Comparison of ENCODE assay signal across 1 cellular context in genomic region chr2:175676813-175677212, GRCh38.
TF ChIP-seq lines count a peak whose summit lies in the region.

No MANE protein-coding gene starts in this region.

TF ChIP-seq in K562, 482 proteins besides CTCF, POLR2A, EP300 and RAD21 (continued from another document):
- TF ChIP-seq, protein P1, sequence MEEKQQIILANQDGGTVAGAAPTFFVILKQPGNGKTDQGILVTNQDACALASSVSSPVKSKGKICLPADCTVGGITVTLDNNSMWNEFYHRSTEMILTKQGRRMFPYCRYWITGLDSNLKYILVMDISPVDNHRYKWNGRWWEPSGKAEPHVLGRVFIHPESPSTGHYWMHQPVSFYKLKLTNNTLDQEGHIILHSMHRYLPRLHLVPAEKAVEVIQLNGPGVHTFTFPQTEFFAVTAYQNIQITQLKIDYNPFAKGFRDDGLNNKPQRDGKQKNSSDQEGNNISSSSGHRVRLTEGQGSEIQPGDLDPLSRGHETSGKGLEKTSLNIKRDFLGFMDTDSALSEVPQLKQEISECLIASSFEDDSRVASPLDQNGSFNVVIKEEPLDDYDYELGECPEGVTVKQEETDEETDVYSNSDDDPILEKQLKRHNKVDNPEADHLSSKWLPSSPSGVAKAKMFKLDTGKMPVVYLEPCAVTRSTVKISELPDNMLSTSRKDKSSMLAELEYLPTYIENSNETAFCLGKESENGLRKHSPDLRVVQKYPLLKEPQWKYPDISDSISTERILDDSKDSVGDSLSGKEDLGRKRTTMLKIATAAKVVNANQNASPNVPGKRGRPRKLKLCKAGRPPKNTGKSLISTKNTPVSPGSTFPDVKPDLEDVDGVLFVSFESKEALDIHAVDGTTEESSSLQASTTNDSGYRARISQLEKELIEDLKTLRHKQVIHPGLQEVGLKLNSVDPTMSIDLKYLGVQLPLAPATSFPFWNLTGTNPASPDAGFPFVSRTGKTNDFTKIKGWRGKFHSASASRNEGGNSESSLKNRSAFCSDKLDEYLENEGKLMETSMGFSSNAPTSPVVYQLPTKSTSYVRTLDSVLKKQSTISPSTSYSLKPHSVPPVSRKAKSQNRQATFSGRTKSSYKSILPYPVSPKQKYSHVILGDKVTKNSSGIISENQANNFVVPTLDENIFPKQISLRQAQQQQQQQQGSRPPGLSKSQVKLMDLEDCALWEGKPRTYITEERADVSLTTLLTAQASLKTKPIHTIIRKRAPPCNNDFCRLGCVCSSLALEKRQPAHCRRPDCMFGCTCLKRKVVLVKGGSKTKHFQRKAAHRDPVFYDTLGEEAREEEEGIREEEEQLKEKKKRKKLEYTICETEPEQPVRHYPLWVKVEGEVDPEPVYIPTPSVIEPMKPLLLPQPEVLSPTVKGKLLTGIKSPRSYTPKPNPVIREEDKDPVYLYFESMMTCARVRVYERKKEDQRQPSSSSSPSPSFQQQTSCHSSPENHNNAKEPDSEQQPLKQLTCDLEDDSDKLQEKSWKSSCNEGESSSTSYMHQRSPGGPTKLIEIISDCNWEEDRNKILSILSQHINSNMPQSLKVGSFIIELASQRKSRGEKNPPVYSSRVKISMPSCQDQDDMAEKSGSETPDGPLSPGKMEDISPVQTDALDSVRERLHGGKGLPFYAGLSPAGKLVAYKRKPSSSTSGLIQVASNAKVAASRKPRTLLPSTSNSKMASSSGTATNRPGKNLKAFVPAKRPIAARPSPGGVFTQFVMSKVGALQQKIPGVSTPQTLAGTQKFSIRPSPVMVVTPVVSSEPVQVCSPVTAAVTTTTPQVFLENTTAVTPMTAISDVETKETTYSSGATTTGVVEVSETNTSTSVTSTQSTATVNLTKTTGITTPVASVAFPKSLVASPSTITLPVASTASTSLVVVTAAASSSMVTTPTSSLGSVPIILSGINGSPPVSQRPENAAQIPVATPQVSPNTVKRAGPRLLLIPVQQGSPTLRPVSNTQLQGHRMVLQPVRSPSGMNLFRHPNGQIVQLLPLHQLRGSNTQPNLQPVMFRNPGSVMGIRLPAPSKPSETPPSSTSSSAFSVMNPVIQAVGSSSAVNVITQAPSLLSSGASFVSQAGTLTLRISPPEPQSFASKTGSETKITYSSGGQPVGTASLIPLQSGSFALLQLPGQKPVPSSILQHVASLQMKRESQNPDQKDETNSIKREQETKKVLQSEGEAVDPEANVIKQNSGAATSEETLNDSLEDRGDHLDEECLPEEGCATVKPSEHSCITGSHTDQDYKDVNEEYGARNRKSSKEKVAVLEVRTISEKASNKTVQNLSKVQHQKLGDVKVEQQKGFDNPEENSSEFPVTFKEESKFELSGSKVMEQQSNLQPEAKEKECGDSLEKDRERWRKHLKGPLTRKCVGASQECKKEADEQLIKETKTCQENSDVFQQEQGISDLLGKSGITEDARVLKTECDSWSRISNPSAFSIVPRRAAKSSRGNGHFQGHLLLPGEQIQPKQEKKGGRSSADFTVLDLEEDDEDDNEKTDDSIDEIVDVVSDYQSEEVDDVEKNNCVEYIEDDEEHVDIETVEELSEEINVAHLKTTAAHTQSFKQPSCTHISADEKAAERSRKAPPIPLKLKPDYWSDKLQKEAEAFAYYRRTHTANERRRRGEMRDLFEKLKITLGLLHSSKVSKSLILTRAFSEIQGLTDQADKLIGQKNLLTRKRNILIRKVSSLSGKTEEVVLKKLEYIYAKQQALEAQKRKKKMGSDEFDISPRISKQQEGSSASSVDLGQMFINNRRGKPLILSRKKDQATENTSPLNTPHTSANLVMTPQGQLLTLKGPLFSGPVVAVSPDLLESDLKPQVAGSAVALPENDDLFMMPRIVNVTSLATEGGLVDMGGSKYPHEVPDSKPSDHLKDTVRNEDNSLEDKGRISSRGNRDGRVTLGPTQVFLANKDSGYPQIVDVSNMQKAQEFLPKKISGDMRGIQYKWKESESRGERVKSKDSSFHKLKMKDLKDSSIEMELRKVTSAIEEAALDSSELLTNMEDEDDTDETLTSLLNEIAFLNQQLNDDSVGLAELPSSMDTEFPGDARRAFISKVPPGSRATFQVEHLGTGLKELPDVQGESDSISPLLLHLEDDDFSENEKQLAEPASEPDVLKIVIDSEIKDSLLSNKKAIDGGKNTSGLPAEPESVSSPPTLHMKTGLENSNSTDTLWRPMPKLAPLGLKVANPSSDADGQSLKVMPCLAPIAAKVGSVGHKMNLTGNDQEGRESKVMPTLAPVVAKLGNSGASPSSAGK (IDR thresholded peaks at IDR 0.05), result no peak
- no peak for TF ChIP-seq ZNF79 (CRISPR knock-in tag; IDR thresholded peaks at IDR 0.05; ENCODE audit: low read depth)
- TF ChIP-seq JUND (IDR thresholded peaks at IDR 0.05; ENCODE audit: borderline replicate concordance, low read depth, low read length), result no peak
- TF ChIP-seq JUND (tag; IDR thresholded peaks at IDR 0.05; ENCODE audit: borderline replicate concordance, low read depth, low read length), result no peak
- TF ChIP-seq HBP1 (CRISPR knock-in tag; IDR thresholded peaks at IDR 0.05), result no peak
- TF ChIP-seq ZNF764 (CRISPR knock-in tag; IDR thresholded peaks at IDR 0.05; ENCODE audit: low read depth), result no peak
- TF ChIP-seq KAT7 (CRISPR knock-in tag; IDR thresholded peaks at IDR 0.05; ENCODE audit: borderline replicate concordance), result no peak
- no peak for TF ChIP-seq ARHGAP35 (IDR thresholded peaks at IDR 0.05; ENCODE audit: partially characterized antibody)
